12 cellular contexts compared by ENCODE assay signal in the genomic region with DNA sequence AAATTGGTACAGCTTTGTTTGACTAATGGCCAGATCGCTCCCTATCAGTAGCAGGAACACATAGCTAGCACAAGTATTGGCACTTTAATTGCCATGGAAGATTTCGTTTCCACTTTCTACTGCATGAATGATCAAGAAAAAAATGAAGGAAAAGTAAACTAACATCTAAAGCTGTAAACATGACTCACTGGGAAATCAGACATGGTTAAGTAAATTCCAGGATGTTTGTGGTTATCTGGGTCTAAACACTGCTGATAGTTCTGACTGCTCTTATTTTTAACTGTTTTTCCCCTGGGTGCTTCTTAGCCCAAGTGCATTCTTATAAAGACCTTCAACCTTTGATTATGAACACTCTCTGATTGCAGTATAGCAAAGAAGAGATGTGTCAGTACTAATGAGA.
A peak's percentile ranks its signal among the peaks of the same experiment; 100 is the strongest.
DNase-seq lines count a peak whose midpoint lies in the region; ATAC-seq, FAIRE-seq and TF ChIP-seq lines count a peak whose summit lies in the region.
"Had no signal": no experiment of that assay in that cellular context is flagged by ENCODE, and none has a peak within 500 bp of the region (broad histone marks: within the 10 kb centered on the region; RNA-seq: fewer than 3 reads in every experiment).

No MANE protein-coding gene starts in this region.

- FAIRE-seq in H54 (lab: Jason Lieb, UNC) = peak; percentile 98

- TF ChIP-seq CTCF in SK-N-SH (IDR thresholded peaks at IDR 0.05) (no peak), foreskin fibroblast (IDR thresholded peaks at IDR 0.05; ENCODE audit: low read depth, low read length) (no peak), smooth muscle cell (IDR thresholded peaks at IDR 0.05; ENCODE audit: borderline replicate concordance, insufficient read depth, poor library complexity, severe bottlenecking) (no peak)

- no peaks in the 10 kb centered on the region for H3K27me3 ChIP-seq in SK-N-SH (ENCODE audit: insufficient read depth)
- no peaks in the 10 kb centered on the region for H3K27me3 ChIP-seq in smooth muscle cell (ENCODE audit: low read depth)
- H3K27me3 ChIP-seq: thyroid gland had no signal

- peaks cover 19% of the 10 kb centered on the region for H3F3A ChIP-seq in SK-N-SH (replicated peaks; ENCODE audit: insufficient read depth)
- H3F3A ChIP-seq in smooth muscle cell (ENCODE audit: low read depth) = peaks cover 25% of the 10 kb centered on the region

- TF ChIP-seq RAD21 in SK-N-SH (IDR thresholded peaks at IDR 0.05; ENCODE audit: low read length) = no peak

- H3K4me3 ChIP-seq in SK-N-SH (ENCODE audit: low read depth in 2 of 2, low read length in 1 of 2) (no peak overlapping the region), foreskin fibroblast (ENCODE audit: low read depth in 1 of 2, low read length in 2 of 2) (no peak overlapping the region), smooth muscle cell (no peak overlapping the region)
- H3K4me3 ChIP-seq: thyroid gland had no signal

- TF ChIP-seq POLR2A in H54 (IDR thresholded peaks at IDR 0.05; ENCODE audit: low read depth, low read length) = no peak

- H4K20me1 ChIP-seq in SK-N-SH (ENCODE audit: insufficient read depth) = no peaks in the 10 kb centered on the region
- H4K20me1 ChIP-seq in smooth muscle cell (ENCODE audit: low read depth) = no peaks in the 10 kb centered on the region

- DNase-seq in H54 (ENCODE audit: insufficient read length, low spot score) (peak; percentile 16), SK-N-SH (no peak), foreskin fibroblast (peak; percentile 80 to 85), smooth muscle cell (lab: John Stamatoyannopoulos, UW; ENCODE audit: unreplicated experiment) (no peak), mesenteric fat pad (ENCODE audit: low spot score) (no peak), KBM-7 (no peak)
- no peak for DNase-seq in stimulated activated CD4-positive, alpha-beta T cell treated with anti-CD3 and anti-CD28 coated beads, Interleukin-4, amount 100 ng/mL, for 1 hour
- DNase-seq: activated T-cell treated with anti-CD3 and anti-CD28 coated beads, Interleukin-2, amount 50 U/mL, for 48 hours; cerebellar nuclear complex; stimulated activated CD4-positive, alpha-beta T cell treated with anti-CD3 and anti-CD28 coated beads, Interleukin-4, amount 100 ng/mL, for 24 hours; thyroid gland had no signal

- no peaks in the 10 kb centered on the region for H3K9me2 ChIP-seq in SK-N-SH

- POLR2A ChIA-PET in SK-N-SH (lab: Yijun Ruan, JAX) = no interaction called here

- in situ Hi-C loops in KBM-7 (cut with MboI; ENCODE audit: low pct_unique_long_range_greater_than_20kb, low sequenced_read_pairs) = no loop called here

- H3K79me2 ChIP-seq in SK-N-SH (ENCODE audit: insufficient read depth) (no peaks in the 10 kb centered on the region), smooth muscle cell (ENCODE audit: low read depth) (no peaks in the 10 kb centered on the region)

- peak in 1 of 2 experiments; percentile 73; a peak in 1 of 4 replicates for TF ChIP-seq EP300 in SK-N-SH (IDR thresholded peaks at IDR 0.05; ENCODE audit: borderline replicate concordance in 1 of 2, low read depth in 1 of 2, low read length in 1 of 2)

- H3K9me3 ChIP-seq in SK-N-SH (no peaks in the 10 kb centered on the region), smooth muscle cell (replicated peaks; ENCODE audit: low read depth) (no peaks in the 10 kb centered on the region)
- H3K9me3 ChIP-seq: thyroid gland had no signal

- H3K9ac ChIP-seq in SK-N-SH (no peak overlapping the region), smooth muscle cell (ENCODE audit: low read depth) (peak overlapping the region; percentile 76)

- no peak overlapping the region for H3K4me2 ChIP-seq in SK-N-SH
- H3K4me2 ChIP-seq in smooth muscle cell = peak overlapping the region; percentile 69

- H2AFZ ChIP-seq in SK-N-SH (ENCODE audit: low read depth) (no peak overlapping the region), smooth muscle cell (ENCODE audit: low read depth) (no peak overlapping the region)

- ATAC-seq in GM21526 (IDR thresholded peaks at IDR 0.05; ENCODE audit: low FRiP score, unreplicated experiment) = no peak

- CTCF ChIA-PET in SK-N-SH (lab: Yijun Ruan, JAX) = interaction anchor here (1.2 kb wide), 1 partner anchor 15 kb away, joined by 4 read pairs; no protein-coding TSS in a partner anchor

- 39% methylated on average over 2 of the region's 2 CpGs for WGBS in SK-N-SH (ENCODE audit: low lambda C conversion rate)
- WGBS in smooth muscle cell (ENCODE audit: low lambda C conversion rate) = 4% methylated on average over 2 of the region's 2 CpGs

- H3K36me3 ChIP-seq in SK-N-SH (replicated peaks in 1 of 2; ENCODE audit: control insufficient read depth in 1 of 2, insufficient read depth in 2 of 2, low read length in 1 of 2) = no peaks in the 10 kb centered on the region
- no peaks in the 10 kb centered on the region for H3K36me3 ChIP-seq in smooth muscle cell (ENCODE audit: low read depth)
- H3K36me3 ChIP-seq: thyroid gland had no signal

- H3K4me1 ChIP-seq in SK-N-SH (ENCODE audit: control insufficient read depth in 1 of 2, insufficient read depth in 2 of 2, low read depth in 1 of 2, low read length in 1 of 2) (peaks cover 6 to 21% of the 10 kb centered on the region in 2 experiments; a peak in 3 of 4 replicates), smooth muscle cell (ENCODE audit: low read depth) (peaks cover 27% of the 10 kb centered on the region)

- H3K27ac ChIP-seq in SK-N-SH (ENCODE audit: low read depth in 2 of 2, low read length in 1 of 2) = peak overlapping the region; percentile 44 to 60; a peak in 3 of 4 replicates
- peak overlapping the region; percentile 93 for H3K27ac ChIP-seq in smooth muscle cell (ENCODE audit: low read depth)
- H3K27ac ChIP-seq: thyroid gland had no signal

TF ChIP-seq in SK-N-SH, 30 proteins besides CTCF, POLR2A, EP300 and RAD21:
- TF ChIP-seq RXRA (IDR thresholded peaks at IDR 0.05; ENCODE audit: borderline replicate concordance, low read depth) (peak; percentile 20; the same call in 1 of the 2 replicates), TCF12 (IDR thresholded peaks at IDR 0.05) (peak; percentile 74), POLR2AphosphoS5 (IDR thresholded peaks at IDR 0.05; ENCODE audit: low read depth, low read length) (peak; percentile 64; the same call in 1 of the 2 replicates), FOXJ3 (CRISPR knock-in tag; IDR thresholded peaks at IDR 0.05) (no peak), ZBTB33 (IDR thresholded peaks at IDR 0.05; ENCODE audit: borderline replicate concordance, low read depth) (no peak), FOSL2 (IDR thresholded peaks at IDR 0.05; ENCODE audit: borderline replicate concordance, low read depth) (peak; percentile 75), PBX3 (IDR thresholded peaks at IDR 0.05) (peak; percentile 68), TEAD4 (IDR thresholded peaks at IDR 0.05; ENCODE audit: borderline replicate concordance, insufficient read depth) (peak; percentile 73), JUND (IDR thresholded peaks at IDR 0.05) (peak; percentile 74), EZH2phosphoT487 (IDR thresholded peaks at IDR 0.05; ENCODE audit: borderline replicate concordance, low read depth) (no peak), MEF2A (IDR thresholded peaks at IDR 0.05; ENCODE audit: borderline replicate concordance, low read depth) (peak; percentile 52; the same call in 1 of the 2 replicates), FOXM1 (IDR thresholded peaks at IDR 0.05; ENCODE audit: low read depth) (no peak), RCOR1 (IDR thresholded peaks at IDR 0.05; ENCODE audit: low read length) (no peak), USF2 (IDR thresholded peaks at IDR 0.05; ENCODE audit: borderline replicate concordance, low read depth, low read length) (no peak)

Comparison
In these comparisons a context has a peak if more than half of its experiments do, and no peak if none do; other contexts are left out.
1. DNase-seq: peak in H54 (single experiment) and foreskin fibroblast (2 of 2); none in SK-N-SH (single experiment), smooth muscle cell (single experiment), stimulated activated CD4-positive, alpha-beta T cell treated with anti-CD3 and anti-CD28 coated beads, Interleukin-4, amount 100 ng/mL, for 1 hour (single experiment), mesenteric fat pad (single experiment) and KBM-7 (single experiment).